Comparison of ENCODE assay signal across 17 cellular contexts in genomic region chr20:20520776-20521175, GRCh38.
DNase-seq lines count a peak whose midpoint lies in the region; ATAC-seq, FAIRE-seq and TF ChIP-seq lines count a peak whose summit lies in the region.
"Had no signal": no experiment of that assay in that cellular context is flagged by ENCODE, and none has a peak within 500 bp of the region (broad histone marks: within the 10 kb centered on the region; RNA-seq: fewer than 3 reads in every experiment).

No MANE protein-coding gene starts in this region.

- H3K36me3 ChIP-seq in psoas muscle (ENCODE audit: insufficient read depth in 1 of 2, low read depth in 1 of 2), result peaks cover 8 to 83% of the 10 kb centered on the region in 2 donors

- no peak for TF ChIP-seq CTCF in psoas muscle (IDR thresholded peaks at IDR 0.05)

- H3K9me3 ChIP-seq in psoas muscle, result no peaks in the 10 kb centered on the region
- H3K9me3 ChIP-seq: Peyer's patch, transverse colon had no signal

- H3K4me3 ChIP-seq in psoas muscle, result no peak overlapping the region
- H3K4me3 ChIP-seq: BLaER1 treated with 17β-estradiol and CSF1 and Interleukin-3, amounts not matched to agents 10 nM and 100 nM; K562; Peyer's patch; transverse colon had no signal

- H3K4me1 ChIP-seq in psoas muscle, result no peaks in the 10 kb centered on the region
- H3K4me1 ChIP-seq: BLaER1 treated with 17β-estradiol and CSF1 and Interleukin-3, amounts not matched to agents 10 nM and 100 nM; Peyer's patch had no signal

- FAIRE-seq in RCC 7860 (lab: Jason Lieb, UNC), result peak; percentile 7
- FAIRE-seq: K562 had no signal

- intact Hi-C loops in psoas muscle (cut with DNase I), result no loop called here

- H3K27ac ChIP-seq in psoas muscle, result peak overlapping the region; percentile 14
- H3K27ac ChIP-seq: BLaER1 treated with 17β-estradiol and CSF1 and Interleukin-3, amounts not matched to agents 10 nM and 100 nM; Peyer's patch; transverse colon had no signal

- 88 to 92% (median 91%) methylated on average over 5 of the region's 5 CpGs for WGBS in psoas muscle, 3 donors

- H3K27me3 ChIP-seq in psoas muscle (ENCODE audit: insufficient read depth in 3 of 3, low read length in 2 of 3), result no peaks in the 10 kb centered on the region
- H3K27me3 ChIP-seq: BLaER1 treated with 17β-estradiol and CSF1 and Interleukin-3, amounts not matched to agents 10 nM and 100 nM; Peyer's patch; transverse colon had no signal

- peak; percentile 37 for DNase-seq in GM04503 (ENCODE audit: low read depth)
- peak; percentile 43 for DNase-seq in RCC 7860 (ENCODE audit: low spot score)
- peak; percentile 20 for DNase-seq in fibroblast of peridontal ligament (ENCODE audit: extremely low read depth)
- DNase-seq in psoas muscle, result no peak
- DNase-seq in occipital lobe (lab: John Stamatoyannopoulos, UW), result no peak
- no peak for DNase-seq in GM19238 (ENCODE audit: insufficient read length, low spot score)
- no peak for DNase-seq in NCI-H446 treated with DMSO at 0.1 percent for 48 hours (lab: John Stamatoyannopoulos, UW)
- DNase-seq: activated T-cell treated with anti-CD3 and anti-CD28 coated beads, Interleukin-2, amount 50 U/mL, for 4 hours; left colon; NCI-H1436 treated with DMSO at 0.1 percent for 48 hours; NCI-H526 treated with DMSO at 0.1 percent for 48 hours; Peyer's patch; stimulated activated CD4-positive, alpha-beta T cell treated with anti-CD3 and anti-CD28 coated beads, Interleukin-2, amount 100 ng/mL, for 48 hours; transverse colon had no signal

- ATAC-seq in psoas muscle, result peak; percentile 48 to 80 (median 64)
- ATAC-seq in GM21381 (IDR thresholded peaks at IDR 0.05; ENCODE audit: unreplicated experiment), result no peak
- ATAC-seq: activated T-cell treated with anti-CD3 and anti-CD28 coated beads, Interleukin-2, amount 50 U/mL, for 4 hours; K562; left colon had no signal

Comparison
In these comparisons a context has a peak if more than half of its experiments do, and no peak if none do; other contexts are left out.
1. DNase-seq: peak in GM04503 (single experiment), RCC 7860 (single experiment) and fibroblast of peridontal ligament (single experiment); none in psoas muscle (0 of 2), occipital lobe (single experiment), GM19238 (single experiment) and NCI-H446 treated with DMSO at 0.1 percent for 48 hours (single experiment).